In the genomic region with DNA sequence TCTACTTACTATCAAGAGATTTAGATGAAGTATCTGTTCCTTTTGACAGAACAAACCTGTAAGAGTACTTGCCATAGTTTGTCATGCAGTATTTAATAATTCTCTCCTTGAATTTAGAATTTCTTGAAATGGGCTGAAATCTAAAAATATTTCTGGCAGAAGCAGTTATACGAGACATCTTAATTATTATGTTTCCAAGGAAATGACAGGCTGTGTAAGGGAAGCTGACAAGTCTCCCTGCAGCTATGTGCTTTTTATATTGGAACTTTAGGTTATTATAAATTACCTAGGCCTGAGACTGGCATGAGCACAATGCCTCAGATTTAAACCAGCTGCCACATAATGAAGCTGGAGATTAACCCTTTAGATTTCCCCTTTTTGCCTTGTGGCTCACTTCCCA, we compare ENCODE assay signal across 27 cellular contexts.
"Had no signal": no experiment of that assay in that cellular context is flagged by ENCODE, and none has a peak within 500 bp of the region (broad histone marks: within the 10 kb centered on the region; RNA-seq: fewer than 3 reads in every experiment).

No MANE protein-coding gene starts in this region.

- H3K36me3 Mint-ChIP-seq: activated naive CD8-positive, alpha-beta T cell treated with anti-CD3 and anti-CD28 coated beads for 36 hours had no signal

- H3K4me3 Mint-ChIP-seq: activated naive CD4-positive, alpha-beta T cell treated with anti-CD3 and anti-CD28 coated beads for 36 hours; activated naive CD8-positive, alpha-beta T cell treated with anti-CD3 and anti-CD28 coated beads for 36 hours; activated T-helper 1 cell treated with anti-CD3 and anti-CD28 coated beads, Interleukin-12 subunit alpha, Interleukin-12 subunit beta, Interleukin-2, Interleukin-4 antibody, amounts not matched to agents 30 ng/mL and 10 ng/mL and 1 ng/mL, durations not matched to agents 14 hours and 24 hours and 36 hours; immature natural killer cell; nephron; T-helper 2 cell treated with Interferon-gamma antibody and Interleukin-4, amounts not matched to agents 5 μg/mL and 100 μg/mL, for 36 hours had no signal

- H3K9me3 ChIP-seq: adrenal gland, body of pancreas, pancreas, prostate gland, tibial nerve had no signal

- H3K27me3 ChIP-seq: adrenal gland, body of pancreas, cardiac muscle cell, dorsolateral prefrontal cortex, pancreas, tibial nerve had no signal

- H3K36me3 ChIP-seq: adrenal gland, cardiac muscle cell, pancreas, prostate gland, tibial nerve had no signal

- H3K4me1 ChIP-seq: adrenal gland, body of pancreas, pancreas, prostate gland, tibial nerve had no signal

- H3K27ac ChIP-seq: adrenal gland, body of pancreas, cardiac muscle cell, coronary artery, dorsolateral prefrontal cortex, pancreas, prostate gland, tibial nerve had no signal

- H3K4me1 Mint-ChIP-seq: activated naive CD8-positive, alpha-beta T cell treated with anti-CD3 and anti-CD28 coated beads for 36 hours; immature natural killer cell; nephron had no signal

- H3K27me3 Mint-ChIP-seq: activated naive CD8-positive, alpha-beta T cell treated with anti-CD3 and anti-CD28 coated beads for 36 hours had no signal

- DNase-seq: activated CD4-positive, alpha-beta T cell treated with anti-CD3 and anti-CD28 coated beads for 4 hours; activated CD4-positive, alpha-beta T cell treated with anti-CD3 and anti-CD28 coated beads, Interleukin-2, amount 50 U/mL, for 48 hours; activated CD8-positive, alpha-beta memory T cell treated with anti-CD3 and anti-CD28 coated beads for 24 hours; activated effector memory CD4-positive, alpha-beta T cell treated with anti-CD3 and anti-CD28 coated beads, Interleukin-2, amount 50 U/mL, for 16 hours; activated naive CD4-positive, alpha-beta T cell treated with anti-CD3 and anti-CD28 coated beads for 36 hours; activated naive CD8-positive, alpha-beta T cell treated with anti-CD3 and anti-CD28 coated beads for 36 hours; adrenal gland; aorta; body of pancreas; dorsolateral prefrontal cortex; effector memory CD4-positive, alpha-beta T cell; foreskin fibroblast; immature natural killer cell; kidney; left colon; mammary epithelial cell; pancreas; stimulated activated CD4-positive, alpha-beta T cell treated with anti-CD3 and anti-CD28 coated beads, Interleukin-15, amount 100 ng/mL, for 24 hours; stimulated activated CD4-positive, alpha-beta T cell treated with anti-CD3 and anti-CD28 coated beads, Interleukin-2, amount 100 ng/mL, for 24 hours; stimulated activated naive CD4-positive, alpha-beta T cell treated with Interleukin-2 at 50 U/mL for 16 hours had no signal

- H3K9me3 Mint-ChIP-seq: activated naive CD4-positive, alpha-beta T cell treated with anti-CD3 and anti-CD28 coated beads for 36 hours; nephron had no signal

- H3K4me3 ChIP-seq: adrenal gland, body of pancreas, cardiac muscle cell, coronary artery, dorsolateral prefrontal cortex, pancreas, prostate gland, tibial nerve had no signal

- H3K27ac Mint-ChIP-seq: activated naive CD4-positive, alpha-beta T cell treated with anti-CD3 and anti-CD28 coated beads for 36 hours; activated naive CD8-positive, alpha-beta T cell treated with anti-CD3 and anti-CD28 coated beads for 36 hours; activated T-helper 1 cell treated with anti-CD3 and anti-CD28 coated beads, Interleukin-12 subunit alpha, Interleukin-12 subunit beta, Interleukin-2, Interleukin-4 antibody, amounts not matched to agents 30 ng/mL and 10 ng/mL and 1 ng/mL, durations not matched to agents 14 hours and 24 hours and 36 hours; immature natural killer cell; nephron; T-helper 2 cell treated with Interferon-gamma antibody and Interleukin-4, amounts not matched to agents 5 μg/mL and 100 μg/mL, for 36 hours had no signal
